16 cellular contexts compared by ENCODE assay signal in genomic region chrX:36987212-36987611, GRCh38. TPM values are rescaled to one million over a fixed set of nuclear protein-coding genes. Genes with fewer than 3 reads are reported as not detected.
"Had no signal": no experiment of that assay in that cellular context is flagged by ENCODE, and none has a peak within 500 bp of the region (broad histone marks: within the 10 kb centered on the region; RNA-seq: fewer than 3 reads in every experiment).

No MANE protein-coding gene starts in this region.

RNA-seq across cellular contexts. Expression of gene FAM47C, which starts 21.0 kb away (rescaled TPM):
- total RNA-seq: dermis blood vessel endothelial cell; esophagus mucosa; esophagus squamous epithelium; gastrocnemius medialis; glomerular endothelial cell; heart right ventricle; kidney; left colon; left lobe of liver; left ventricle myocardium superior; lower leg skin; lung; mammary epithelial cell; mononuclear cell; mucosa of gallbladder; naive thymus-derived CD4-positive, alpha-beta T cell had no signal
- polyA plus RNA-seq: heart right ventricle; mammary epithelial cell; naive thymus-derived CD4-positive, alpha-beta T cell had no signal
